Comparison of ENCODE assay signal across 8 cellular contexts in the genomic region with DNA sequence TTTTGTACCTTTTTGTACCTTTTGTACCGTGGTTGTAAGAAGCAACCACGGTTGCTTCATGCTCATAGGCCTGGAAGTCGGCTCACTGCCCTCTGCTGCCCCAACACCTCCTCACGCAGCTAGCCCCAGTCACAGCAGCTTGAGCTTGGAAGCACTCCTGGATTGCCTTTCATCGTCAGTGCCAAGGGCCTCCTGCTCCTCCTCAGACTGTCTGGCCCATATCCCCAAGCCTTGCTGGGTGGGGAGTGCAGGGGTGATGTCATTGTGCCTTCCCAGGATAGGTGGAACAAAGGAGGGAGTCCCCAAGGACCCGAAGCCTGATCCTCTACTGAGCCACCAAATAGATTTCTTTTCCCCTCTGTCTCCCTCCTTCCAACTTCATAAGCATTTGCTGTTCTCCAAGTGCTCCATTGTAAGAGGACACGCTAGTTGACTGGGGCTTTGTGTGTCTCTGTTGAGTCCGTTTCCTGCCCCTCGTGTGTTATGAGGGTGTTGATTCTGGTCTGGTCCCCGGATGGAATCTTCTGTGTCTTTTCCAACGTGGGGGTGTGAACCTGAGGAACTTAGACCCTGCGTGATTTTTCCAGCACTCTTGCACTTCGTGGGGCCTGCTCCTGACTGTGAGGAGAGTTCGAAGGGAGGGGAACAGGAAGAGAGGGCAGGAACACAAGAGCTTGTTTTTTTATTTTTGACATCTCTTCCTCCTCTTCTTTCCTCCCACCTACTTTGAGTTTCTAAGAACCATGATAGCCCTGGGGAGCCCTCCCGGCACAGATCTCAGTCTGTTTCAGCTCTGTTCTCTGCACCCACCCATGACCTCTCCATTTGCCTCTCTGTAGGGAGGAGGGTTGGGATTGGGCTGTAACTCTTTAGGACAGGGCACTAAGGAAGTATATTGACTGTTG.
DNase-seq lines count a peak whose midpoint lies in the region; ATAC-seq and TF ChIP-seq lines count a peak whose summit lies in the region.

No MANE protein-coding gene starts in this region.

- H3K36me3 ChIP-seq in body of pancreas (replicated peaks in 1 of 2; ENCODE audit: insufficient read depth in 1 of 2, low read depth in 2 of 2) (peaks cover 0 to 1% of the 10 kb centered on the region in 2 donors), lung (ENCODE audit: control insufficient read depth in 2 of 2, insufficient read depth in 2 of 2, low read length in 2 of 2) (peaks cover 0 to 14% of the 10 kb centered on the region in 2 donors), thyroid gland (no peaks in the 10 kb centered on the region)

- H3K4me1 Mint-ChIP-seq in activated CD4-positive, alpha-beta T cell treated with anti-CD3 and anti-CD28 coated beads for 36 hours, result peaks cover 82% of the 10 kb centered on the region

- DNase-seq in activated CD4-positive, alpha-beta T cell treated with anti-CD3 and anti-CD28 coated beads for 36 hours, result no peak
- no peak for DNase-seq in activated CD4-positive, alpha-beta T cell treated with anti-CD3 and anti-CD28 coated beads, Interleukin-2, amount 50 U/mL, for 48 hours
- no peak for DNase-seq in body of pancreas
- DNase-seq in lung (ENCODE audit: low spot score), result no peak
- DNase-seq in thyroid gland, result peak; percentile 45 to 53
- DNase-seq in AG08395 (ENCODE audit: low spot score), result no peak
- DNase-seq in D341Med (ENCODE audit: low spot score), result no peak

- H3K9me3 ChIP-seq in body of pancreas (no peaks in the 10 kb centered on the region), lung (ENCODE audit: control insufficient read depth in 2 of 2, insufficient read depth in 1 of 2, low read length in 1 of 2) (no peaks in the 10 kb centered on the region), thyroid gland (no peaks in the 10 kb centered on the region)

- no peaks in the 10 kb centered on the region for H3K27me3 Mint-ChIP-seq in activated CD4-positive, alpha-beta T cell treated with anti-CD3 and anti-CD28 coated beads for 36 hours

- TF ChIP-seq CTCF in body of pancreas (IDR thresholded peaks at IDR 0.05) (no peak), lung (IDR thresholded peaks at IDR 0.05; ENCODE audit: control extremely low read depth, extremely low read depth) (no peak), thyroid gland (IDR thresholded peaks at IDR 0.05) (no peak)

- POLR2A ChIA-PET in activated CD4-positive, alpha-beta T cell treated with anti-CD3 and anti-CD28 coated beads for 36 hours (lab: Charles Lee), result interaction anchor here (0.6 to 1.4 kb wide), 3 partner anchors 10 to 542 kb away, joined by 3 to 5 read pairs (median 4); no protein-coding TSS in a partner anchor

- peak; percentile 20 for ATAC-seq in activated CD4-positive, alpha-beta T cell treated with anti-CD3 and anti-CD28 coated beads for 36 hours
- ATAC-seq in body of pancreas, result no peak
- ATAC-seq in lung (ENCODE audit: insufficient read depth, low FRiP score), result peak; percentile 32
- ATAC-seq in GM18511 (IDR thresholded peaks at IDR 0.05; ENCODE audit: unreplicated experiment), result no peak

- H3K27me3 ChIP-seq in body of pancreas, result no peaks in the 10 kb centered on the region
- H3K27me3 ChIP-seq in lung (ENCODE audit: control insufficient read depth, insufficient read depth), result no peaks in the 10 kb centered on the region
- no peaks in the 10 kb centered on the region for H3K27me3 ChIP-seq in thyroid gland

- intact Hi-C loops in activated CD4-positive, alpha-beta T cell treated with anti-CD3 and anti-CD28 coated beads for 36 hours (cut with DNase I, micrococcal nuclease), result loop anchor here (1.0 to 2.0 kb wide), 2 partner anchors 10 to 37 kb away; no protein-coding TSS in a partner anchor
- intact Hi-C loops in body of pancreas (cut with DNase I) (no loop called here), thyroid gland (cut with DNase I) (no loop called here)

- H3K4me3 Mint-ChIP-seq in activated CD4-positive, alpha-beta T cell treated with anti-CD3 and anti-CD28 coated beads for 36 hours, result peak overlapping the region; percentile 64

- CTCF ChIA-PET in activated CD4-positive, alpha-beta T cell treated with anti-CD3 and anti-CD28 coated beads for 36 hours (lab: Charles Lee), result interaction anchor here (0.6 to 1.8 kb wide), 9 partner anchors 9 to 985 kb away, joined by 3 to 4 read pairs (median 3); no protein-coding TSS in a partner anchor

- H3K4me1 ChIP-seq in body of pancreas, result peaks cover 61% of the 10 kb centered on the region
- H3K4me1 ChIP-seq in lung (ENCODE audit: control insufficient read depth in 2 of 2, insufficient read depth in 2 of 2, low read length in 2 of 2), result peaks cover 27 to 52% of the 10 kb centered on the region in 2 donors
- peaks cover 45 to 54% of the 10 kb centered on the region in 2 donors for H3K4me1 ChIP-seq in thyroid gland

- peak overlapping the region in 3 of 4 donors; percentile 26 to 58 (median 50) for H3K27ac ChIP-seq in body of pancreas
- peak overlapping the region in 1 of 2 donors; percentile 62 for H3K27ac ChIP-seq in lung (ENCODE audit: low read depth in 1 of 2, low read length in 1 of 2)
- peak overlapping the region in 2 of 3 donors; percentile 10 to 49 for H3K27ac ChIP-seq in thyroid gland

- H3K4me3 ChIP-seq in body of pancreas (no peak overlapping the region), lung (no peak overlapping the region), thyroid gland (replicated peaks in 1 of 3) (no peak overlapping the region)

- peak overlapping the region; percentile 96 for H3K27ac Mint-ChIP-seq in activated CD4-positive, alpha-beta T cell treated with anti-CD3 and anti-CD28 coated beads for 36 hours

- TF ChIP-seq POLR2A in body of pancreas (IDR thresholded peaks at IDR 0.05) (no peak), thyroid gland (IDR thresholded peaks at IDR 0.05) (no peak)

- no peaks in the 10 kb centered on the region for H3K9me3 Mint-ChIP-seq in activated CD4-positive, alpha-beta T cell treated with anti-CD3 and anti-CD28 coated beads for 36 hours (ENCODE audit: low read depth)

- 71 to 73% methylated on average over 15 of the region's 15 CpGs for WGBS in body of pancreas, 2 donors
- 34 to 37% methylated on average over 15 of the region's 15 CpGs for WGBS in lung, 2 donors
- WGBS in thyroid gland, 2 donors, result 54% methylated on average over 15 of the region's 15 CpGs

- peaks cover 26% of the 10 kb centered on the region for H3K36me3 Mint-ChIP-seq in activated CD4-positive, alpha-beta T cell treated with anti-CD3 and anti-CD28 coated beads for 36 hours (ENCODE audit: low read depth)

Comparison
In these comparisons a context has a peak if more than half of its experiments do, and no peak if none do; other contexts are left out.
1. ATAC-seq: peak in activated CD4-positive, alpha-beta T cell treated with anti-CD3 and anti-CD28 coated beads for 36 hours (single experiment) and lung (single experiment); none in body of pancreas (single experiment) and GM18511 (single experiment).
2. DNase-seq: peak in thyroid gland (2 of 2); none in activated CD4-positive, alpha-beta T cell treated with anti-CD3 and anti-CD28 coated beads for 36 hours (single experiment), activated CD4-positive, alpha-beta T cell treated with anti-CD3 and anti-CD28 coated beads, Interleukin-2, amount 50 U/mL, for 48 hours (0 of 2), body of pancreas (0 of 4), lung (single experiment), AG08395 (single experiment) and D341Med (single experiment).
3. intact Hi-C loops: an anchor here in activated CD4-positive, alpha-beta T cell treated with anti-CD3 and anti-CD28 coated beads for 36 hours (1.0 to 2.0 kb wide); none called in body of pancreas and thyroid gland.